ENCODE assay signal across 2 cellular contexts in the genomic region with DNA sequence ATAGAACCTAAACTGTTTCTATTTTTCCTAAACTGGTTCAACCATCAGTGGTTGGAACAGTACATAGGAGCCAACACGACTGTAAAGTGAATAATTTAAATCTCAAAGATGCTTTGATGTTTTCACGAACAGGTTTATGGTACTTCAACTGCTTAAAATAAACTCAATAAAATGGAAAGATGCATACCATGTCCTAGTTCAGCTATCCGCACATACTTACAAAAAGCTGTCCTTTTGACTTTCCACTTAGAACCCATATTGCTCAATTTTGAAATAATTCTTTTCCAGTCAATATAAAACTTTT.
TF ChIP-seq lines count a peak whose summit lies in the region.

No MANE protein-coding gene starts in this region.

TF ChIP-seq in HEK293T, 16 proteins besides CTCF, POLR2A, EP300 and RAD21 (continued from another document):
- TF ChIP-seq ELF4 (IDR thresholded peaks at IDR 0.05): no peak
- TF ChIP-seq FOXM1 (IDR thresholded peaks at IDR 0.05; ENCODE audit: borderline replicate concordance): no peak

TF ChIP-seq in GM12878, 131 proteins besides CTCF, POLR2A, EP300 and RAD21:
- TF ChIP-seq IRF5 (IDR thresholded peaks at IDR 0.05; ENCODE audit: borderline replicate concordance) (no peak), ATF2 (IDR thresholded peaks at IDR 0.05; ENCODE audit: low read length) (0 out of 2 replicates have a peak, but pooled peaks have one; percentile 3)
